In genomic region chr7:28037220-28038010, GRCh38 we compare ENCODE assay signal across 8 cellular contexts.
DNase-seq lines count a peak whose midpoint lies in the region; ATAC-seq and TF ChIP-seq lines count a peak whose summit lies in the region.

No MANE protein-coding gene starts in this region.

- H3K27me3 ChIP-seq in foreskin keratinocyte = no peaks in the 10 kb centered on the region

- POLR2A ChIA-PET in AG04449 (lab: Yijun Ruan, JAX) = no interaction called here

- peaks cover 51% of the 10 kb centered on the region for H3K4me1 Mint-ChIP-seq in stimulated activated memory B cell treated with anti-CD40 and anti-IgM and Interleukin-4, amounts not matched to agents 10 μg/mL and 1 μg/mL and 100 μg/mL, for 72 hours

- ATAC-seq in GM18873 (IDR thresholded peaks at IDR 0.05; ENCODE audit: low FRiP score, unreplicated experiment) (peak; percentile 93), HG03097 (IDR thresholded peaks at IDR 0.05; ENCODE audit: low FRiP score, unreplicated experiment) (peak; percentile 87), foreskin keratinocyte (peak; percentile 85)
- ATAC-seq in stimulated activated memory B cell treated with anti-CD40 and anti-IgM and Interleukin-4, amounts not matched to agents 10 μg/mL and 1 μg/mL and 100 μg/mL, for 72 hours = peak; percentile 86

- H3K27ac Mint-ChIP-seq in stimulated activated memory B cell treated with anti-CD40 and anti-IgM and Interleukin-4, amounts not matched to agents 10 μg/mL and 1 μg/mL and 100 μg/mL, for 72 hours = peak overlapping the region; percentile 38

- peak overlapping the region; percentile 41 for H3K27ac ChIP-seq in foreskin keratinocyte

- H3K4me3 Mint-ChIP-seq in stimulated activated memory B cell treated with anti-CD40 and anti-IgM and Interleukin-4, amounts not matched to agents 10 μg/mL and 1 μg/mL and 100 μg/mL, for 72 hours = no peak overlapping the region

- no peak for TF ChIP-seq CTCF in AG04449 (IDR thresholded peaks at IDR 0.05; ENCODE audit: insufficient read depth, low read length, missing control alignments)
- no peak for TF ChIP-seq CTCF in foreskin keratinocyte (conservative IDR thresholded peaks at IDR 0.05)

- CTCF ChIA-PET in AG04449 (lab: Yijun Ruan, JAX) = interaction anchor here (0.6 to 2.9 kb wide), 6 partner anchors 18 to 858 kb away, joined by 3 to 12 read pairs (median 3); no protein-coding TSS in a partner anchor

- no peak overlapping the region for H3K4me3 ChIP-seq in AG04449 (ENCODE audit: low read depth, low read length)

- H3K4me1 ChIP-seq in foreskin keratinocyte = peaks cover 54% of the 10 kb centered on the region

- H3K9me3 Mint-ChIP-seq in stimulated activated memory B cell treated with anti-CD40 and anti-IgM and Interleukin-4, amounts not matched to agents 10 μg/mL and 1 μg/mL and 100 μg/mL, for 72 hours = no peaks in the 10 kb centered on the region

- no peaks in the 10 kb centered on the region for H3K27me3 Mint-ChIP-seq in stimulated activated memory B cell treated with anti-CD40 and anti-IgM and Interleukin-4, amounts not matched to agents 10 μg/mL and 1 μg/mL and 100 μg/mL, for 72 hours

- DNase-seq in AG04449 (ENCODE audit: low read depth, low spot score) (peak; percentile 90), T1000 (lab: John Stamatoyannopoulos, UW) (peak; percentile 24), foreskin keratinocyte (peak; percentile 94 to 97), NAMALWA (ENCODE audit: low spot score) (no peak), NCI-H446 treated with DMSO at 0.1 percent for 48 hours (lab: John Stamatoyannopoulos, UW) (no peak)

- H3K36me3 Mint-ChIP-seq in stimulated activated memory B cell treated with anti-CD40 and anti-IgM and Interleukin-4, amounts not matched to agents 10 μg/mL and 1 μg/mL and 100 μg/mL, for 72 hours = peaks cover 6% of the 10 kb centered on the region

Comparison
In these comparisons a context has a peak if more than half of its experiments do, and no peak if none do; other contexts are left out.
1. DNase-seq: peak in AG04449 (single experiment), T1000 (single experiment) and foreskin keratinocyte (2 of 2); none in NAMALWA (single experiment) and NCI-H446 treated with DMSO at 0.1 percent for 48 hours (single experiment).
2. Peak in every context shown above with its lines, with median percentiles within 50 percentile points of each other: ATAC-seq.